ENCODE assay signal across 1 cellular context in the genomic region with DNA sequence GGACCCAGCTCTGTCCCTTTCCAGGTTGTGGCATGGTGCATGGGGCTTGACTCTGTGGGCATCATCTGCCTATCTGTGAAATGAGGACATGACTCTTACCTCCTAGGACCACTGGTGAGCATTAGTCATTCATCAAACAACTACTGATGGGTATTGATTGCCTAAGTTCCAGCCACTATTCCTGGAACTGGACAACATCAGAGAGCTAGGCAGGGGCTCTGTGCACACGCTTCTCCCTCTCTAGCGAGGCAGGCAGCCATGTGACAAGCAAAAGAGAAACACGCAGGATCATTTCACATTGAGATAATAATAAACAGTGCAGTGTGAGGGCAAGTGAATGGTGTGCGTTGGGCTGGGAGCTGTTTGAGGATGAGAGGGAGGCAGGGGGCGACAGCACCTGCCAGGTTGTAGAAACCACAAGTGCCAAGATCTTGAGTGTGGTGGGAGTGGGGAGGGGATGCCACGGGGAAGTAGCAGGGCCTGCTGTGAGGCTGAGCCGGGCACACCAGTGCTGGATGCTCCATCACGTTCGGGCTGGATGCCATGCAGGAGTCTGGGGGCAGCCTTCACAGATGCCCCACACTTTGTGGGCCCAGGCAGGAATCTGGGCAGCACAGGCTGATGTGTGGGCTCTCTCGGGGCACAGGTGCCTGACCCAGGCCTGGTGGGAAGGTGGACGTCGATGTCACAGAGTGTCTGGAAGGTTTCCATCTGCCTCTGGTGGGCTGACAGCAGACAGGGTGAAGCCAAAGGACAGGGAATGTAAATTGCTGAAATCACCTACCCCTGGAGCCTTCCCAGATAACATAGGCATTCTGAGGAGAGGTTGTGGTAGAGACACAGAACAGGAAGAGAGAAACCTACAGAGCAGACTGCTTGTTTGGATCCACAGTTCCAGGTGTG.
TF ChIP-seq lines count a peak whose summit lies in the region.

No MANE protein-coding gene starts in this region.

TF ChIP-seq in HepG2, 621 proteins besides CTCF, POLR2A, EP300 and RAD21 (continued from another document and continues in another):
- 0 out of 2 replicates have a peak, but pooled peaks have one; percentile 30 for TF ChIP-seq ZNF574 (CRISPR knock-in tag; IDR thresholded peaks at IDR 0.05)
- 0 out of 2 replicates have a peak, but pooled peaks have one; percentile 16 for TF ChIP-seq MNT (IDR thresholded peaks at IDR 0.05)
- TF ChIP-seq STAG1 (CRISPR knock-in tag; IDR thresholded peaks at IDR 0.05), result peak; percentile 27
- TF ChIP-seq RXRB (CRISPR knock-in tag; IDR thresholded peaks at IDR 0.05; ENCODE audit: borderline replicate concordance), result peak; percentile 77
- TF ChIP-seq SP140L (CRISPR knock-in tag; IDR thresholded peaks at IDR 0.05; ENCODE audit: borderline replicate concordance), result no peak
- TF ChIP-seq AFF4 (CRISPR knock-in tag; IDR thresholded peaks at IDR 0.05), result no peak
- peak; percentile 28; the same call in 1 of the 2 replicates for TF ChIP-seq CREB1 (IDR thresholded peaks at IDR 0.05)
- TF ChIP-seq CREB1 (CRISPR knock-in tag; IDR thresholded peaks at IDR 0.05), result no peak
- TF ChIP-seq POGZ (CRISPR knock-in tag; IDR thresholded peaks at IDR 0.05), result peak; percentile 39; the same call in 1 of the 2 replicates
- peak; percentile 64 for TF ChIP-seq CEBPG (CRISPR knock-in tag; IDR thresholded peaks at IDR 0.05)
- no peak for TF ChIP-seq ATM (IDR thresholded peaks at IDR 0.05; ENCODE audit: borderline replicate concordance)
- TF ChIP-seq, protein P1, sequence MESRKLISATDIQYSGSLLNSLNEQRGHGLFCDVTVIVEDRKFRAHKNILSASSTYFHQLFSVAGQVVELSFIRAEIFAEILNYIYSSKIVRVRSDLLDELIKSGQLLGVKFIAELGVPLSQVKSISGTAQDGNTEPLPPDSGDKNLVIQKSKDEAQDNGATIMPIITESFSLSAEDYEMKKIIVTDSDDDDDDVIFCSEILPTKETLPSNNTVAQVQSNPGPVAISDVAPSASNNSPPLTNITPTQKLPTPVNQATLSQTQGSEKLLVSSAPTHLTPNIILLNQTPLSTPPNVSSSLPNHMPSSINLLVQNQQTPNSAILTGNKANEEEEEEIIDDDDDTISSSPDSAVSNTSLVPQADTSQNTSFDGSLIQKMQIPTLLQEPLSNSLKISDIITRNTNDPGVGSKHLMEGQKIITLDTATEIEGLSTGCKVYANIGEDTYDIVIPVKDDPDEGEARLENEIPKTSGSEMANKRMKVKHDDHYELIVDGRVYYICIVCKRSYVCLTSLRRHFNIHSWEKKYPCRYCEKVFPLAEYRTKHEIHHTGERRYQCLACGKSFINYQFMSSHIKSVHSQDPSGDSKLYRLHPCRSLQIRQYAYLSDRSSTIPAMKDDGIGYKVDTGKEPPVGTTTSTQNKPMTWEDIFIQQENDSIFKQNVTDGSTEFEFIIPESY (CRISPR knock-in tag; IDR thresholded peaks at IDR 0.05), result peak; percentile 83
- TF ChIP-seq ZNF790 (CRISPR knock-in tag; IDR thresholded peaks at IDR 0.05; ENCODE audit: borderline replicate concordance), result no peak
- TF ChIP-seq ELK4 (CRISPR knock-in tag; IDR thresholded peaks at IDR 0.05; ENCODE audit: borderline replicate concordance), result no peak
- TF ChIP-seq ZNF225 (CRISPR knock-in tag; IDR thresholded peaks at IDR 0.05), result peak; percentile 82; the same call in 1 of the 2 replicates
- TF ChIP-seq ZNF512B (CRISPR knock-in tag; IDR thresholded peaks at IDR 0.05; ENCODE audit: borderline replicate concordance), result no peak
- peak; percentile 72; the same call in 1 of the 2 replicates for TF ChIP-seq JUNB (CRISPR knock-in tag; IDR thresholded peaks at IDR 0.05; ENCODE audit: borderline replicate concordance)
- TF ChIP-seq NCOA1 (CRISPR knock-in tag; IDR thresholded peaks at IDR 0.05), result no peak
- TF ChIP-seq MEIS1 (CRISPR knock-in tag; IDR thresholded peaks at IDR 0.05; ENCODE audit: borderline replicate concordance), result 0 out of 2 replicates have a peak, but pooled peaks have one; percentile 17
- no peak for TF ChIP-seq POGK (CRISPR knock-in tag; conservative IDR thresholded peaks at IDR 0.05)
- TF ChIP-seq YEATS2 (CRISPR knock-in tag; IDR thresholded peaks at IDR 0.05; ENCODE audit: borderline replicate concordance), result 0 out of 2 replicates have a peak, but pooled peaks have one; percentile 48
- no peak for TF ChIP-seq SRSF1 (optimal IDR thresholded peaks at IDR 0.05; ENCODE audit: low read depth, low read length)
- 0 out of 2 replicates have a peak, but pooled peaks have one; percentile 10 for TF ChIP-seq RXRA (CRISPR knock-in tag; IDR thresholded peaks at IDR 0.05)
- no peak for TF ChIP-seq MIER2 (CRISPR knock-in tag; IDR thresholded peaks at IDR 0.05)
- TF ChIP-seq, protein P2, sequence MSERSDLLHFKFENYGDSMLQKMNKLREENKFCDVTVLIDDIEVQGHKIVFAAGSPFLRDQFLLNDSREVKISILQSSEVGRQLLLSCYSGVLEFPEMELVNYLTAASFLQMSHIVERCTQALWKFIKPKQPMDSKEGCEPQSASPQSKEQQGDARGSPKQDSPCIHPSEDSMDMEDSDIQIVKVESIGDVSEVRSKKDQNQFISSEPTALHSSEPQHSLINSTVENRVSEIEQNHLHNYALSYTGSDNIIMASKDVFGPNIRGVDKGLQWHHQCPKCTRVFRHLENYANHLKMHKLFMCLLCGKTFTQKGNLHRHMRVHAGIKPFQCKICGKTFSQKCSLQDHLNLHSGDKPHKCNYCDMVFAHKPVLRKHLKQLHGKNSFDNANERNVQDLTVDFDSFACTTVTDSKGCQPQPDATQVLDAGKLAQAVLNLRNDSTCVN (CRISPR knock-in tag; IDR thresholded peaks at IDR 0.05; ENCODE audit: borderline replicate concordance), result no peak
- no peak for TF ChIP-seq ADNP (CRISPR knock-in tag; IDR thresholded peaks at IDR 0.05)
- TF ChIP-seq KAT8 (CRISPR knock-in tag; IDR thresholded peaks at IDR 0.05), result peak; percentile 56; the same call in 1 of the 2 replicates
- no peak for TF ChIP-seq FOXA1 (IDR thresholded peaks at IDR 0.05)
- TF ChIP-seq FOXA1 (CRISPR knock-in tag; IDR thresholded peaks at IDR 0.05), result 0 out of 2 replicates have a peak, but pooled peaks have one; percentile 28
- TF ChIP-seq ZNF562 (CRISPR knock-in tag; IDR thresholded peaks at IDR 0.05; ENCODE audit: borderline replicate concordance), result no peak
- TF ChIP-seq, protein P3, sequence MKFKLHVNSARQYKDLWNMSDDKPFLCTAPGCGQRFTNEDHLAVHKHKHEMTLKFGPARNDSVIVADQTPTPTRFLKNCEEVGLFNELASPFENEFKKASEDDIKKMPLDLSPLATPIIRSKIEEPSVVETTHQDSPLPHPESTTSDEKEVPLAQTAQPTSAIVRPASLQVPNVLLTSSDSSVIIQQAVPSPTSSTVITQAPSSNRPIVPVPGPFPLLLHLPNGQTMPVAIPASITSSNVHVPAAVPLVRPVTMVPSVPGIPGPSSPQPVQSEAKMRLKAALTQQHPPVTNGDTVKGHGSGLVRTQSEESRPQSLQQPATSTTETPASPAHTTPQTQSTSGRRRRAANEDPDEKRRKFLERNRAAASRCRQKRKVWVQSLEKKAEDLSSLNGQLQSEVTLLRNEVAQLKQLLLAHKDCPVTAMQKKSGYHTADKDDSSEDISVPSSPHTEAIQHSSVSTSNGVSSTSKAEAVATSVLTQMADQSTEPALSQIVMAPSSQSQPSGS (CRISPR knock-in tag; IDR thresholded peaks at IDR 0.05), result no peak
- TF ChIP-seq PHF21A (CRISPR knock-in tag; IDR thresholded peaks at IDR 0.05), result no peak
- TF ChIP-seq MAX (IDR thresholded peaks at IDR 0.05), result peak; percentile 71; the same call in 1 of the 2 replicates
- TF ChIP-seq FOSL1 (CRISPR knock-in tag; IDR thresholded peaks at IDR 0.05; ENCODE audit: borderline replicate concordance), result peak; percentile 85
